In the genomic region with DNA sequence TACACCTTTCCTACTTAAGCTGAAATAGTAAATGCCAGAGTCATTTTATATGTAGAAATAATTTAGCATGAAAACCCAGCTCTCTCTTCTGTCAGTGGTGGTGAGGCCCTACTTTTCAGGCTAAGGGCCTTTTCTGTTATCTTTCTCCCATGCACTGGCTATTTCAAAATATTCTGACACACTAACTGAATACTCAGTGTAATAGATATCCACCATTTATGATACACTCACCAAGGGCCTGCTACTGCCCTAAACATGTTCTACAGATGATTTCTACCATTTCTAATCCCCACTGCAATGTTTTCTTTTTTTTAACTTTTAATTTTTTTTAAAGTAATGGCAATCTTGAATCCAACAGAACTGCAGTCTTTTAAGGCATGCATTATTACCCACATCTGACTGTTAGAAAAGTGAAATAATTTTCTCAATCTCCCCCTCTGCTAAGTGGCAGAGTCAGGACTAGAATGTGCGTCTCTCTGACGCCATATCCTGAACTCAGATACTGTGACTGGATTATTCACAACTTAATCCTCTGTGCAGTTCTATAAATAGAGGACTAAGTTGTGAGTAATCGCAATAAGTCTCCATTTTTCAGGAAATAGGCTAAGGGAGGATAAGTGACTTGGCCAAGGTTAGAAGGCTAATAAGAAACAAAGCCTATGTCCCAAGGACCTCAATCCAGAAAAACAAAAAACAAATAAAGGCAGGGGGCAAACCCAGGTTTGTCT, we compare ENCODE assay signal across 16 cellular contexts. TPM values are rescaled to one million over a fixed set of nuclear protein-coding genes. Genes with fewer than 3 reads are reported as not detected.
DNase-seq lines count a peak whose midpoint lies in the region; ATAC-seq and TF ChIP-seq lines count a peak whose summit lies in the region.
"Had no signal": no experiment of that assay in that cellular context is flagged by ENCODE, and none has a peak within 500 bp of the region (broad histone marks: within the 10 kb centered on the region; RNA-seq: fewer than 3 reads in every experiment).

No MANE protein-coding gene starts in this region.

- H3K4me3 ChIP-seq in WERI-Rb-1 (ENCODE audit: low read depth, low read length): no peak overlapping the region
- no peak overlapping the region for H3K4me3 ChIP-seq in GM23338
- H3K4me3 ChIP-seq: neural progenitor cell, upper lobe of left lung had no signal

- no peaks in the 10 kb centered on the region for H3K9me2 ChIP-seq in GM23338 (ENCODE audit: insufficient read depth)

- H3F3A ChIP-seq in GM23338 (replicated peaks; ENCODE audit: low read depth): no peaks in the 10 kb centered on the region

- H3K27ac ChIP-seq in WERI-Rb-1: peak overlapping the region; percentile 52
- H3K27ac ChIP-seq in GM23338 (ENCODE audit: low read depth): no peak overlapping the region
- H3K27ac ChIP-seq: C4-2B, neural progenitor cell had no signal

- ATAC-seq in GM23338 (no peak), HG03159 (IDR thresholded peaks at IDR 0.05; ENCODE audit: unreplicated experiment) (no peak)
- ATAC-seq: activated T-cell treated with anti-CD3 and anti-CD28 coated beads, Interleukin-2, amount 50 U/mL, for 4 hours had no signal

- H3K4me1 ChIP-seq in GM23338 (ENCODE audit: insufficient read depth): peaks cover 7% of the 10 kb centered on the region

- no peaks in the 10 kb centered on the region for H4K20me1 ChIP-seq in GM23338 (replicated peaks; ENCODE audit: insufficient read depth)

- peaks cover 93% of the 10 kb centered on the region for H3K4me1 Mint-ChIP-seq in HFFc6 (ENCODE audit: low read depth)
- peaks cover 20% of the 10 kb centered on the region for H3K4me1 Mint-ChIP-seq in GM23338

- H3K4me2 ChIP-seq in GM23338: no peak overlapping the region
- H3K4me2 ChIP-seq: neural progenitor cell had no signal

- no peak overlapping the region for H2AFZ ChIP-seq in GM23338
- H2AFZ ChIP-seq: neural progenitor cell had no signal

- H3K27me3 Mint-ChIP-seq in HFFc6 (ENCODE audit: insufficient read depth) (0 out of 2 replicates have a peak, but pooled peaks cover 4% of the 10 kb centered on the region), GM23338 (ENCODE audit: insufficient read depth, low read depth, poor library complexity) (peaks cover 3% of the 10 kb centered on the region)
- H3K27me3 Mint-ChIP-seq: dendritic cell treated with granulocyte-macrophage colony-stimulating factor and Interleukin-4, amounts not matched to agents 40 ng/mL and 50 ng/mL, for 4 days had no signal

- peak; percentile 71 for DNase-seq in A172 (ENCODE audit: low spot score)
- DNase-seq in HFFc6: peak; percentile 91
- no peak for DNase-seq in WERI-Rb-1
- DNase-seq in fibroblast of the conjunctiva (ENCODE audit: low read depth): peak; percentile 20
- no peak for DNase-seq in GM23338 (ENCODE audit: low spot score)
- DNase-seq in Kasumi-1 (lab: John Stamatoyannopoulos, UW): no peak
- no peak for DNase-seq in NCI-H146 (lab: John Stamatoyannopoulos, UW)
- DNase-seq: activated T-cell treated with anti-CD3 and anti-CD28 coated beads, Interleukin-2, amount 50 U/mL, for 4 hours; immature natural killer cell; KG1; NCI-H748 treated with DMSO at 0.1 percent for 48 hours; upper lobe of left lung had no signal

- no peak for TF ChIP-seq CTCF in HFFc6 (IDR thresholded peaks at IDR 0.05)
- TF ChIP-seq CTCF in WERI-Rb-1 (IDR thresholded peaks at IDR 0.05; ENCODE audit: low read depth, low read length): no peak
- TF ChIP-seq CTCF in GM23338 (conservative IDR thresholded peaks at IDR 0.05; ENCODE audit: low read depth in 2 of 2): no peak

- H3K4me3 Mint-ChIP-seq in HFFc6 (peak overlapping the region; percentile 60), GM23338 (no peak overlapping the region)
- H3K4me3 Mint-ChIP-seq: activated T-cell treated with anti-CD3 and anti-CD28 coated beads, Interleukin-2, amount 50 U/mL, for 4 hours; dendritic cell treated with granulocyte-macrophage colony-stimulating factor and Interleukin-4, amounts not matched to agents 40 ng/mL and 50 ng/mL, for 4 days; immature natural killer cell; neural progenitor cell had no signal

- 0 out of 2 replicates have a peak, but pooled peaks cover 3% of the 10 kb centered on the region for H3K79me2 ChIP-seq in GM23338 (replicated peaks; ENCODE audit: insufficient read depth)

- peaks cover 33% of the 10 kb centered on the region for H3K36me3 Mint-ChIP-seq in HFFc6 (ENCODE audit: low read depth)
- H3K36me3 Mint-ChIP-seq in GM23338 (ENCODE audit: low read depth): no peaks in the 10 kb centered on the region
- H3K36me3 Mint-ChIP-seq: immature natural killer cell had no signal

- H3K9me3 Mint-ChIP-seq in HFFc6 (no peaks in the 10 kb centered on the region), GM23338 (no peaks in the 10 kb centered on the region)
- H3K9me3 Mint-ChIP-seq: activated T-cell treated with anti-CD3 and anti-CD28 coated beads, Interleukin-2, amount 50 U/mL, for 4 hours; dendritic cell treated with granulocyte-macrophage colony-stimulating factor and Interleukin-4, amounts not matched to agents 40 ng/mL and 50 ng/mL, for 4 days; immature natural killer cell; neural progenitor cell had no signal

- H3K9me3 ChIP-seq in WERI-Rb-1 (ENCODE audit: severe bottlenecking): no peaks in the 10 kb centered on the region
- H3K9me3 ChIP-seq: upper lobe of left lung had no signal

- H3K27me3 ChIP-seq in WERI-Rb-1 (ENCODE audit: insufficient read depth, low read depth, severe bottlenecking) (no peaks in the 10 kb centered on the region), GM23338 (ENCODE audit: insufficient read depth) (no peaks in the 10 kb centered on the region)
- H3K27me3 ChIP-seq: neural progenitor cell, upper lobe of left lung had no signal

- H3K36me3 ChIP-seq in WERI-Rb-1 (no peaks in the 10 kb centered on the region), GM23338 (ENCODE audit: insufficient read depth) (no peaks in the 10 kb centered on the region)
- H3K36me3 ChIP-seq: neural progenitor cell, upper lobe of left lung had no signal

- peak overlapping the region; percentile 97 for H3K27ac Mint-ChIP-seq in HFFc6
- no peak overlapping the region for H3K27ac Mint-ChIP-seq in GM23338
- H3K27ac Mint-ChIP-seq: dendritic cell treated with granulocyte-macrophage colony-stimulating factor and Interleukin-4, amounts not matched to agents 40 ng/mL and 50 ng/mL, for 4 days had no signal

TF ChIP-seq in GM23338, 12 proteins besides CTCF, POLR2A, EP300 and RAD21 (continues in another document):
- TF ChIP-seq, protein P1, sequence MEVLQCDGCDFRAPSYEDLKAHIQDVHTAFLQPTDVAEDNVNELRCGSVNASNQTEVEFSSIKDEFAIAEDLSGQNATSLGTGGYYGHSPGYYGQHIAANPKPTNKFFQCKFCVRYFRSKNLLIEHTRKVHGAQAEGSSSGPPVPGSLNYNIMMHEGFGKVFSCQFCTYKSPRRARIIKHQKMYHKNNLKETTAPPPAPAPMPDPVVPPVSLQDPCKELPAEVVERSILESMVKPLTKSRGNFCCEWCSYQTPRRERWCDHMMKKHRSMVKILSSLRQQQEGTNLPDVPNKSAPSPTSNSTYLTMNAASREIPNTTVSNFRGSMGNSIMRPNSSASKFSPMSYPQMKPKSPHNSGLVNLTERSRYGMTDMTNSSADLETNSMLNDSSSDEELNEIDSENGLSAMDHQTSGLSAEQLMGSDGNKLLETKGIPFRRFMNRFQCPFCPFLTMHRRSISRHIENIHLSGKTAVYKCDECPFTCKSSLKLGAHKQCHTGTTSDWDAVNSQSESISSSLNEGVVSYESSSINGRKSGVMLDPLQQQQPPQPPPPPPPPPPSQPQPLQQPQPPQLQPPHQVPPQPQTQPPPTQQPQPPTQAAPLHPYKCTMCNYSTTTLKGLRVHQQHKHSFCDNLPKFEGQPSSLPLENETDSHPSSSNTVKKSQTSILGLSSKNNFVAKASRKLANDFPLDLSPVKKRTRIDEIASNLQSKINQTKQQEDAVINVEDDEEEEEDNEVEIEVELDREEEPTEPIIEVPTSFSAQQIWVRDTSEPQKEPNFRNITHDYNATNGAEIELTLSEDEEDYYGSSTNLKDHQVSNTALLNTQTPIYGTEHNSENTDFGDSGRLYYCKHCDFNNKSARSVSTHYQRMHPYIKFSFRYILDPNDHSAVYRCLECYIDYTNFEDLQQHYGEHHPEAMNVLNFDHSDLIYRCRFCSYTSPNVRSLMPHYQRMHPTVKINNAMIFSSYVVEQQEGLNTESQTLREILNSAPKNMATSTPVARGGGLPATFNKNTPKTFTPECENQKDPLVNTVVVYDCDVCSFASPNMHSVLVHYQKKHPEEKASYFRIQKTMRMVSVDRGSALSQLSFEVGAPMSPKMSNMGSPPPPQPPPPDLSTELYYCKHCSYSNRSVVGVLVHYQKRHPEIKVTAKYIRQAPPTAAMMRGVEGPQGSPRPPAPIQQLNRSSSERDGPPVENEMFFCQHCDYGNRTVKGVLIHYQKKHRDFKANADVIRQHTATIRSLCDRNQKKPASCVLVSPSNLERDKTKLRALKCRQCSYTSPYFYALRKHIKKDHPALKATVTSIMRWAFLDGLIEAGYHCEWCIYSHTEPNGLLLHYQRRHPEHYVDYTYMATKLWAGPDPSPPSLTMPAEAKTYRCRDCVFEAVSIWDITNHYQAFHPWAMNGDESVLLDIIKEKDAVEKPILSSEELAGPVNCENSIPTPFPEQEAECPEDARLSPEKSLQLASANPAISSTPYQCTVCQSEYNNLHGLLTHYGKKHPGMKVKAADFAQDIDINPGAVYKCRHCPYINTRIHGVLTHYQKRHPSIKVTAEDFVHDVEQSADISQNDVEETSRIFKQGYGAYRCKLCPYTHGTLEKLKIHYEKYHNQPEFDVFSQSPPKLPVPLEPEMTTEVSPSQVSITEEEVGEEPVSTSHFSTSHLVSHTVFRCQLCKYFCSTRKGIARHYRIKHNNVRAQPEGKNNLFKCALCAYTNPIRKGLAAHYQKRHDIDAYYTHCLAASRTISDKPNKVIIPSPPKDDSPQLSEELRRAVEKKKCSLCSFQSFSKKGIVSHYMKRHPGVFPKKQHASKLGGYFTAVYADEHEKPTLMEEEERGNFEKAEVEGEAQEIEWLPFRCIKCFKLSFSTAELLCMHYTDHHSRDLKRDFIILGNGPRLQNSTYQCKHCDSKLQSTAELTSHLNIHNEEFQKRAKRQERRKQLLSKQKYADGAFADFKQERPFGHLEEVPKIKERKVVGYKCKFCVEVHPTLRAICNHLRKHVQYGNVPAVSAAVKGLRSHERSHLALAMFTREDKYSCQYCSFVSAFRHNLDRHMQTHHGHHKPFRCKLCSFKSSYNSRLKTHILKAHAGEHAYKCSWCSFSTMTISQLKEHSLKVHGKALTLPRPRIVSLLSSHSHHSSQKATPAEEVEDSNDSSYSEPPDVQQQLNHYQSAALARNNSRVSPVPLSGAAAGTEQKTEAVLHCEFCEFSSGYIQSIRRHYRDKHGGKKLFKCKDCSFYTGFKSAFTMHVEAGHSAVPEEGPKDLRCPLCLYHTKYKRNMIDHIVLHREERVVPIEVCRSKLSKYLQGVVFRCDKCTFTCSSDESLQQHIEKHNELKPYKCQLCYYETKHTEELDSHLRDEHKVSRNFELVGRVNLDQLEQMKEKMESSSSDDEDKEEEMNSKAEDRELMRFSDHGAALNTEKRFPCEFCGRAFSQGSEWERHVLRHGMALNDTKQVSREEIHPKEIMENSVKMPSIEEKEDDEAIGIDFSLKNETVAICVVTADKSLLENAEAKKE (CRISPR knock-in tag; IDR thresholded peaks at IDR 0.05): no peak

RNA-seq across cellular contexts. Expression of a gene that starts 44.0 kb away (rescaled TPM):
- 4.6 and 6.5 TPM in 2 replicates for total RNA-seq in A172 (2014; rRNA removed; shearing (Covaris generic))
- total RNA-seq in HFFc6 (2021; fragmentation: NEBNext Ultra II Directional; extraction: Animal tissue kit (Norgen Biotek cat#: 25700)): 10 to 100 TPM; 46.1 to 54.5 (median 51.3) TPM
- total RNA-seq in GM23338 (2014; rRNA removed; shearing (Covaris generic)): 20.0 and 24.3 TPM in 2 replicates
- 3.7 and 4.6 TPM in 2 replicates for polyA plus RNA-seq in GM23338 (2016; fragmentation: Nextera tagmentation; extraction: Ambion mirVana)

Comparison
In these comparisons a context has a peak if more than half of its experiments do, and no peak if none do; other contexts are left out.
1. DNase-seq: peak in A172 (single experiment), HFFc6 (single experiment) and fibroblast of the conjunctiva (single experiment); none in WERI-Rb-1 (single experiment), GM23338 (single experiment), Kasumi-1 (0 of 2) and NCI-H146 (single experiment).